Comparison of ENCODE assay signal across 10 cellular contexts in genomic region chr7:121530251-121531174, GRCh38.
DNase-seq lines count a peak whose midpoint lies in the region; ATAC-seq, FAIRE-seq and TF ChIP-seq lines count a peak whose summit lies in the region.
"Had no signal": no experiment of that assay in that cellular context is flagged by ENCODE, and none has a peak within 500 bp of the region (broad histone marks: within the 10 kb centered on the region; RNA-seq: fewer than 3 reads in every experiment).

No MANE protein-coding gene starts in this region.

- H3K27me3 ChIP-seq in right atrium auricular region: no peaks in the 10 kb centered on the region
- H3K27me3 ChIP-seq: tibial artery had no signal

- ATAC-seq in GM21576 (IDR thresholded peaks at IDR 0.05; ENCODE audit: unreplicated experiment): peak; percentile 99

- no peaks in the 10 kb centered on the region for H3K9me3 ChIP-seq in right atrium auricular region
- H3K9me3 ChIP-seq: tibial artery had no signal

- H3K27ac ChIP-seq in right atrium auricular region: peak overlapping the region in 1 of 2 donors; percentile 1
- H3K27ac ChIP-seq: SK-N-MC, tibial artery had no signal

- no peak overlapping the region for H3K4me3 ChIP-seq in right atrium auricular region
- H3K4me3 ChIP-seq: SK-N-MC, tibial artery had no signal

- H3K27me3 Mint-ChIP-seq in activated T-cell treated with anti-CD3 and anti-CD28 coated beads, Interleukin-2, amount 50 U/mL, for 24 hours: peaks cover 4% of the 10 kb centered on the region

- peaks cover 37% of the 10 kb centered on the region for H3K4me1 Mint-ChIP-seq in activated T-cell treated with anti-CD3 and anti-CD28 coated beads, Interleukin-2, amount 50 U/mL, for 24 hours (ENCODE audit: low read depth)

- DNase-seq in ELF-1 (ENCODE audit: low read depth, low spot score) (peak; percentile 57), HTR-8/SVneo (ENCODE audit: insufficient read length, low spot score) (peak; percentile 51), right atrium auricular region (ENCODE audit: low spot score) (peak; percentile 59), GF-D8 (lab: John Stamatoyannopoulos, UW) (no peak), NCI-H1417 (lab: John Stamatoyannopoulos, UW) (no peak)
- DNase-seq in activated T-cell treated with anti-CD3 and anti-CD28 coated beads, Interleukin-2, amount 50 U/mL, for 24 hours: peak; percentile 46
- DNase-seq in stimulated activated CD8-positive, alpha-beta memory T cell treated with anti-CD3 and anti-CD28 coated beads, Interleukin-15, amount 100 ng/mL, for 1 hour (ENCODE audit: low read depth): peak; percentile 22

- peak overlapping the region; percentile 39 for H3K4me3 Mint-ChIP-seq in activated T-cell treated with anti-CD3 and anti-CD28 coated beads, Interleukin-2, amount 50 U/mL, for 24 hours

- FAIRE-seq in HTR-8/SVneo (lab: Jason Lieb, UNC): peak; percentile 80

- H3K27ac Mint-ChIP-seq in activated T-cell treated with anti-CD3 and anti-CD28 coated beads, Interleukin-2, amount 50 U/mL, for 24 hours: peak overlapping the region; percentile 95

- no peaks in the 10 kb centered on the region for H3K9me3 Mint-ChIP-seq in activated T-cell treated with anti-CD3 and anti-CD28 coated beads, Interleukin-2, amount 50 U/mL, for 24 hours

- H3K36me3 Mint-ChIP-seq in activated T-cell treated with anti-CD3 and anti-CD28 coated beads, Interleukin-2, amount 50 U/mL, for 24 hours (ENCODE audit: low read depth): no peaks in the 10 kb centered on the region

- H3K4me1 ChIP-seq in right atrium auricular region: no peaks in the 10 kb centered on the region
- H3K4me1 ChIP-seq: tibial artery had no signal

- no peak for TF ChIP-seq CTCF in right atrium auricular region (IDR thresholded peaks at IDR 0.05)

- H3K36me3 ChIP-seq in right atrium auricular region: no peaks in the 10 kb centered on the region
- H3K36me3 ChIP-seq: tibial artery had no signal

Comparison
In these comparisons a context has a peak if more than half of its experiments do, and no peak if none do; other contexts are left out.
1. DNase-seq: peak in ELF-1 (single experiment), HTR-8/SVneo (single experiment), activated T-cell treated with anti-CD3 and anti-CD28 coated beads, Interleukin-2, amount 50 U/mL, for 24 hours (single experiment), right atrium auricular region (single experiment) and stimulated activated CD8-positive, alpha-beta memory T cell treated with anti-CD3 and anti-CD28 coated beads, Interleukin-15, amount 100 ng/mL, for 1 hour (single experiment); none in GF-D8 (single experiment) and NCI-H1417 (0 of 3).